In genomic region chr5:157732130-157732783, GRCh38 we compare ENCODE assay signal across 8 cellular contexts. TPM values are rescaled to one million over a fixed set of nuclear protein-coding genes. Genes with fewer than 3 reads are reported as not detected.
A peak's percentile ranks its signal among the peaks of the same experiment; 100 is the strongest.
DNase-seq lines count a peak whose midpoint lies in the region; ATAC-seq and TF ChIP-seq lines count a peak whose summit lies in the region.

No MANE protein-coding gene starts in this region.

- no peak for TF ChIP-seq EP300 in stomach (IDR thresholded peaks at IDR 0.05)

- H3K4me1 Mint-ChIP-seq in activated CD4-positive, alpha-beta T cell treated with anti-CD3 and anti-CD28 coated beads for 36 hours: peaks cover 26% of the 10 kb centered on the region
- H3K4me1 Mint-ChIP-seq in activated CD4-positive, alpha-beta memory T cell treated with anti-CD3 and anti-CD28 coated beads, Interleukin-2, amount 10 ng/mL, durations not matched to agents 7 days and 5 days: peaks cover 30% of the 10 kb centered on the region

- CTCF ChIA-PET in activated CD4-positive, alpha-beta T cell treated with anti-CD3 and anti-CD28 coated beads for 36 hours (lab: Charles Lee): interaction anchor here (0.6 to 2.8 kb wide), 6 partner anchors 11 to 188 kb away, joined by 3 to 23 read pairs (median 4); partner anchors contain the start of gene LSM11
- CTCF ChIA-PET in activated CD4-positive, alpha-beta memory T cell treated with anti-CD3 and anti-CD28 coated beads, Interleukin-2, amount 10 ng/mL, durations not matched to agents 7 days and 5 days (lab: Charles Lee): interaction anchor here (1.3 to 6.4 kb wide), 7 partner anchors 10 to 404 kb away, joined by 4 to 62 read pairs (median 6); partner anchors contain the start of gene LSM11

- peak overlapping the region in 4 of 5 donors; percentile 94 to 97 (median 96) for H3K27ac ChIP-seq in stomach
- no peak overlapping the region for H3K27ac ChIP-seq in aorta (ENCODE audit: low read depth in 1 of 2, low read length in 2 of 2)

- H3K36me3 Mint-ChIP-seq in activated CD4-positive, alpha-beta T cell treated with anti-CD3 and anti-CD28 coated beads for 36 hours (ENCODE audit: low read depth): peaks cover 27% of the 10 kb centered on the region
- peaks cover 8% of the 10 kb centered on the region for H3K36me3 Mint-ChIP-seq in activated CD4-positive, alpha-beta memory T cell treated with anti-CD3 and anti-CD28 coated beads, Interleukin-2, amount 10 ng/mL, durations not matched to agents 7 days and 5 days (ENCODE audit: low read depth)

- TF ChIP-seq CTCF in stomach (IDR thresholded peaks at IDR 0.05): no peak

- H3K4me3 ChIP-seq in iPS-18c (ENCODE audit: insufficient read depth, low read depth, low read length): peak overlapping the region; percentile 81
- H3K4me3 ChIP-seq in stomach: peak overlapping the region; percentile 57 to 79 (median 68)
- H3K4me3 ChIP-seq in aorta (ENCODE audit: low read length in 2 of 2): no peak overlapping the region

- TF ChIP-seq POLR2A in stomach (IDR thresholded peaks at IDR 0.05): no peak

- H3K27me3 ChIP-seq in stomach (no peaks in the 10 kb centered on the region), aorta (ENCODE audit: control insufficient read depth in 1 of 2, insufficient read depth in 2 of 2, low read length in 1 of 2) (no peaks in the 10 kb centered on the region)

- H3K4me1 ChIP-seq in stomach (peaks cover 0 to 29% (median 13%) of the 10 kb centered on the region in 4 donors), aorta (ENCODE audit: control insufficient read depth in 1 of 2, insufficient read depth in 2 of 2, low read length in 2 of 2) (no peaks in the 10 kb centered on the region)

- H3K27ac Mint-ChIP-seq in activated CD4-positive, alpha-beta T cell treated with anti-CD3 and anti-CD28 coated beads for 36 hours: peak overlapping the region; percentile 58
- no peak overlapping the region for H3K27ac Mint-ChIP-seq in activated CD4-positive, alpha-beta memory T cell treated with anti-CD3 and anti-CD28 coated beads, Interleukin-2, amount 10 ng/mL, durations not matched to agents 7 days and 5 days

- intact Hi-C loops in activated CD4-positive, alpha-beta T cell treated with anti-CD3 and anti-CD28 coated beads for 36 hours (cut with DNase I, micrococcal nuclease): loop anchor here (5.0 kb wide), 2 partner anchors 135 to 575 kb away; no protein-coding TSS in a partner anchor
- intact Hi-C loops in stomach (cut with DNase I; ENCODE audit: low total_unique reads): no loop called here
- intact Hi-C loops in aorta (cut with DNase I): no loop called here

- no peak for ATAC-seq in activated CD4-positive, alpha-beta T cell treated with anti-CD3 and anti-CD28 coated beads for 36 hours
- ATAC-seq in HG02759 (IDR thresholded peaks at IDR 0.05; ENCODE audit: unreplicated experiment) (no peak), aorta (ENCODE audit: low FRiP score) (no peak)

- H3K27me3 Mint-ChIP-seq in activated CD4-positive, alpha-beta T cell treated with anti-CD3 and anti-CD28 coated beads for 36 hours: no peaks in the 10 kb centered on the region
- no peaks in the 10 kb centered on the region for H3K27me3 Mint-ChIP-seq in activated CD4-positive, alpha-beta memory T cell treated with anti-CD3 and anti-CD28 coated beads, Interleukin-2, amount 10 ng/mL, durations not matched to agents 7 days and 5 days

- WGBS in stomach, 5 donors: 85 to 90% (median 88%) methylated on average over 5 of the region's 5 CpGs
- WGBS in aorta, 2 donors: 83 to 89% methylated on average over 5 of the region's 5 CpGs

- DNase-seq in activated CD4-positive, alpha-beta T cell treated with anti-CD3 and anti-CD28 coated beads for 36 hours: no peak
- DNase-seq in activated CD4-positive, alpha-beta T cell treated with anti-CD3 and anti-CD28 coated beads, Interleukin-2, amount 50 U/mL, for 4 hours: no peak
- no peak for DNase-seq in activated CD4-positive, alpha-beta memory T cell treated with anti-CD3 and anti-CD28 coated beads, Interleukin-2, amount 10 ng/mL, durations not matched to agents 7 days and 5 days
- no peak for DNase-seq in stomach
- no peak for DNase-seq in aorta
- DNase-seq in T1000 (lab: John Stamatoyannopoulos, UW): no peak

- peak overlapping the region; percentile 86 for H3K4me3 Mint-ChIP-seq in activated CD4-positive, alpha-beta T cell treated with anti-CD3 and anti-CD28 coated beads for 36 hours
- H3K4me3 Mint-ChIP-seq in activated CD4-positive, alpha-beta memory T cell treated with anti-CD3 and anti-CD28 coated beads, Interleukin-2, amount 10 ng/mL, durations not matched to agents 7 days and 5 days: peak overlapping the region; percentile 80

- POLR2A ChIA-PET in activated CD4-positive, alpha-beta T cell treated with anti-CD3 and anti-CD28 coated beads for 36 hours (lab: Charles Lee): interaction anchor here (1.0 to 1.4 kb wide), 3 partner anchors 10 to 161 kb away, joined by 3 to 8 read pairs (median 5); no protein-coding TSS in a partner anchor
- POLR2A ChIA-PET in activated CD4-positive, alpha-beta memory T cell treated with anti-CD3 and anti-CD28 coated beads, Interleukin-2, amount 10 ng/mL, durations not matched to agents 7 days and 5 days (lab: Charles Lee): interaction anchor here (0.8 to 2.1 kb wide), 8 partner anchors 14 to 272 kb away, joined by 3 to 10 read pairs (median 3); partner anchors contain the start of gene NIPAL4

- H3K36me3 ChIP-seq in stomach (peaks cover 7 to 46% (median 43%) of the 10 kb centered on the region in 4 donors), aorta (ENCODE audit: control insufficient read depth in 1 of 2, insufficient read depth in 2 of 2, low read length in 1 of 2) (peaks cover 0 to 2% of the 10 kb centered on the region in 2 donors)

- H3K9me3 ChIP-seq in iPS-18c (ENCODE audit: control insufficient read depth, insufficient read depth, low read length) (no peaks in the 10 kb centered on the region), stomach (no peaks in the 10 kb centered on the region), aorta (ENCODE audit: control insufficient read depth, low read length) (no peaks in the 10 kb centered on the region)

- no peaks in the 10 kb centered on the region for H3K9me3 Mint-ChIP-seq in activated CD4-positive, alpha-beta T cell treated with anti-CD3 and anti-CD28 coated beads for 36 hours (ENCODE audit: low read depth)
- peaks cover 2% of the 10 kb centered on the region for H3K9me3 Mint-ChIP-seq in activated CD4-positive, alpha-beta memory T cell treated with anti-CD3 and anti-CD28 coated beads, Interleukin-2, amount 10 ng/mL, durations not matched to agents 7 days and 5 days

RNA-seq across cellular contexts. Expression of gene THG1L, which starts 1.0 kb away (rescaled TPM):
- total RNA-seq in activated CD4-positive, alpha-beta T cell treated with anti-CD3 and anti-CD28 coated beads for 36 hours: 10 to 100 TPM; 29.9 to 33.8 TPM
- 10 to 100 TPM; 10.6 to 11.4 TPM for total RNA-seq in activated CD4-positive, alpha-beta memory T cell treated with anti-CD3 and anti-CD28 coated beads, Interleukin-2, amount 10 ng/mL, durations not matched to agents 7 days and 5 days
- total RNA-seq in stomach: 10 to 100 TPM in 4 of 5 donors, 1 to 10 TPM in 1; 2.9 to 29.6 (median 18.7) TPM
- polyA plus RNA-seq in stomach: 10 to 100 TPM; 10.2 to 20.4 (median 12.8) TPM
- total RNA-seq in aorta: 1 to 10 TPM; 7.3 to 8.2 TPM
- 10 to 100 TPM in 1 of 2 donors, 1 to 10 TPM in 1; 9.8 to 13.5 TPM for polyA plus RNA-seq in aorta

RNA-seq across cellular contexts. Expression of gene LSM11, which starts 11.3 kb away (rescaled TPM):
- total RNA-seq in activated CD4-positive, alpha-beta T cell treated with anti-CD3 and anti-CD28 coated beads for 36 hours: 1 to 10 TPM; 6.2 to 8.0 TPM
- 1 to 10 TPM; 5.4 to 5.8 TPM for total RNA-seq in activated CD4-positive, alpha-beta memory T cell treated with anti-CD3 and anti-CD28 coated beads, Interleukin-2, amount 10 ng/mL, durations not matched to agents 7 days and 5 days
- total RNA-seq in stomach: 10 to 100 TPM in 1 of 5 donors, 1 to 10 TPM in 4; 1.2 to 10.3 (median 4.1) TPM
- polyA plus RNA-seq in stomach: 1 to 10 TPM in 1 of 3 donors, under 1 TPM in 2; 0.46 to 1.6 (median 0.81) TPM
- 1 to 10 TPM; 5.2 to 5.9 TPM for total RNA-seq in aorta
- 1 to 10 TPM; 1.9 to 2.9 TPM for polyA plus RNA-seq in aorta

Comparison
In these comparisons a context has a peak if more than half of its experiments do, and no peak if none do; other contexts are left out.
1. H3K4me3 ChIP-seq: peak in iPS-18c (single experiment) and stomach (4 of 4); none in aorta (0 of 2).
2. H3K27ac ChIP-seq: peak in stomach (4 of 5); none in aorta (0 of 2).
3. intact Hi-C loops: an anchor here in activated CD4-positive, alpha-beta T cell treated with anti-CD3 and anti-CD28 coated beads for 36 hours (5.0 kb wide); none called in stomach and aorta.